10 cellular contexts compared by ENCODE assay signal in genomic region chr9:21213411-21214326, GRCh38. TPM values are rescaled to one million over a fixed set of nuclear protein-coding genes. Genes with fewer than 3 reads are reported as not detected.
A peak's percentile ranks its signal among the peaks of the same experiment; 100 is the strongest.
DNase-seq lines count a peak whose midpoint lies in the region; ATAC-seq and TF ChIP-seq lines count a peak whose summit lies in the region.
"Not testable (repeated sequence)": the region's sequence is repeated elsewhere in the genome, so short reads cannot be mapped to it uniquely, and the experiment has no call there.
"Had no signal": no experiment of that assay in that cellular context is flagged by ENCODE, and none has a peak within 500 bp of the region (broad histone marks: within the 10 kb centered on the region; RNA-seq: fewer than 3 reads in every experiment).

No MANE protein-coding gene starts in this region.

- H2AK5ac ChIP-seq in mesendoderm (ENCODE audit: low read length), result not testable (repeated sequence)

- not testable (repeated sequence) for H3K36me3 Mint-ChIP-seq in T-helper 2 cell treated with Interferon-gamma antibody and Interleukin-4, amounts not matched to agents 5 μg/mL and 100 μg/mL, for 36 hours (ENCODE audit: low read depth)

- not testable (repeated sequence) for H2BK5ac ChIP-seq in mesendoderm (ENCODE audit: low read length)

- H3K27ac ChIP-seq in MM.1S (ENCODE audit: low read length); dorsolateral prefrontal cortex; mesendoderm (ENCODE audit: low read depth, low read length): not testable (repeated sequence)

- not testable (repeated sequence) for H3K4me1 ChIP-seq in MM.1S (ENCODE audit: low read length); mesendoderm (ENCODE audit: control insufficient read depth, low read depth, low read length)

- not testable (repeated sequence) for H3F3A ChIP-seq in MM.1S (ENCODE audit: insufficient read depth, low read length)

- not testable (repeated sequence) for H4K8ac ChIP-seq in mesendoderm (ENCODE audit: low read depth, low read length)

- H3K9me3 ChIP-seq in MM.1S (replicated peaks; ENCODE audit: insufficient read depth, low read length), result not testable (repeated sequence)

- peak; percentile 64 for TF ChIP-seq CTCF in GM12873 (IDR thresholded peaks at IDR 0.05; ENCODE audit: insufficient read depth, low read depth, low read length, missing control alignments)
- TF ChIP-seq CTCF in MM.1S (IDR thresholded peaks at IDR 0.05; ENCODE audit: low read length), result peak; percentile 44
- peak in 35 of 56 donors; percentile 11 to 49 (median 28) for TF ChIP-seq CTCF in dorsolateral prefrontal cortex (IDR thresholded peaks at IDR 0.05 in 54 of 56, conservative IDR thresholded peaks at IDR 0.05 in 2 of 56; ENCODE audit: low read depth in 1 of 56, partially characterized antibody in 56 of 56)

- not testable (repeated sequence) for H3K9ac ChIP-seq in MM.1S (ENCODE audit: low read length); mesendoderm (ENCODE audit: low read length)

- H3K4ac ChIP-seq in mesendoderm (ENCODE audit: low read depth, low read length), result not testable (repeated sequence)

- H3K4me3 ChIP-seq in MM.1S (ENCODE audit: low read length); dorsolateral prefrontal cortex; mesendoderm (ENCODE audit: low read length): not testable (repeated sequence)

- H3K9me2 ChIP-seq in MM.1S (replicated peaks; ENCODE audit: insufficient read depth, low read length), result not testable (repeated sequence)

- no CpG with 5 or more reads among the region's 5 CpGs for WGBS in mesendoderm (ENCODE audit: extremely low coverage, insufficient coverage, low lambda C conversion rate)

- DNase-seq in A172 (ENCODE audit: low spot score) (peak; percentile 2), mesendoderm (peak; percentile 32)
- DNase-seq in MM.1S; T-helper 2 cell treated with Interferon-gamma antibody and Interleukin-4, amounts not matched to agents 5 μg/mL and 100 μg/mL, for 36 hours (ENCODE audit: low spot score); dorsolateral prefrontal cortex: not testable (repeated sequence)

- H3K9me3 Mint-ChIP-seq in T-helper 2 cell treated with Interferon-gamma antibody and Interleukin-4, amounts not matched to agents 5 μg/mL and 100 μg/mL, for 36 hours, result not testable (repeated sequence)

- not testable (repeated sequence) for H3K27me3 ChIP-seq in MM.1S (replicated peaks; ENCODE audit: insufficient read depth, low read length); dorsolateral prefrontal cortex; mesendoderm (ENCODE audit: insufficient read depth, low read length, poor library complexity)

- H2AFZ ChIP-seq in MM.1S (ENCODE audit: low read length), result not testable (repeated sequence)

- H3K4me3 Mint-ChIP-seq in T-helper 2 cell treated with Interferon-gamma antibody and Interleukin-4, amounts not matched to agents 5 μg/mL and 100 μg/mL, for 36 hours, result peak overlapping the region; percentile 16

- not testable (repeated sequence) for H4K5ac ChIP-seq in mesendoderm (ENCODE audit: low read length)

- not testable (repeated sequence) for H3K56ac ChIP-seq in mesendoderm (ENCODE audit: low read length)

- H4K20me1 ChIP-seq in MM.1S (ENCODE audit: insufficient read depth, low read length), result not testable (repeated sequence)

- ATAC-seq in GM21381 (IDR thresholded peaks at IDR 0.05; ENCODE audit: unreplicated experiment) (peak; percentile 67), HG02943 (IDR thresholded peaks at IDR 0.05; ENCODE audit: low read depth, unreplicated experiment) (peak; percentile 75)

- H3K79me2 ChIP-seq in MM.1S (ENCODE audit: low read length); mesendoderm (ENCODE audit: control insufficient read depth, insufficient read depth, low read length): not testable (repeated sequence)

- H3K23ac ChIP-seq in mesendoderm (ENCODE audit: low read length), result not testable (repeated sequence)

- H3K27ac Mint-ChIP-seq in T-helper 2 cell treated with Interferon-gamma antibody and Interleukin-4, amounts not matched to agents 5 μg/mL and 100 μg/mL, for 36 hours, result not testable (repeated sequence)

- not testable (repeated sequence) for H3K4me1 Mint-ChIP-seq in T-helper 2 cell treated with Interferon-gamma antibody and Interleukin-4, amounts not matched to agents 5 μg/mL and 100 μg/mL, for 36 hours (ENCODE audit: low read depth)

- not testable (repeated sequence) for H3K18ac ChIP-seq in mesendoderm (ENCODE audit: low read length)

- H3K4me2 ChIP-seq in MM.1S (ENCODE audit: low read depth, low read length); mesendoderm (ENCODE audit: low read length): not testable (repeated sequence)

- not testable (repeated sequence) for H2BK15ac ChIP-seq in mesendoderm (replicated peaks; ENCODE audit: low read depth)

- intact Hi-C loops in dorsolateral prefrontal cortex (cut with DNase I), result not testable (repeated sequence)

- not testable (repeated sequence) for H3K36me3 ChIP-seq in MM.1S (replicated peaks; ENCODE audit: insufficient read depth, low read length); mesendoderm (ENCODE audit: control insufficient read depth, insufficient read depth, low read length)

- peaks cover 30% of the 10 kb centered on the region for H3K27me3 Mint-ChIP-seq in T-helper 2 cell treated with Interferon-gamma antibody and Interleukin-4, amounts not matched to agents 5 μg/mL and 100 μg/mL, for 36 hours (ENCODE audit: low read depth)

- not testable (repeated sequence) for H2BK120ac ChIP-seq in mesendoderm (ENCODE audit: low read depth, low read length)

- H3K79me1 ChIP-seq in mesendoderm (ENCODE audit: low read length), result not testable (repeated sequence)

RNA-seq across cellular contexts. Expression of gene IFNA16, which starts 3.4 kb away (rescaled TPM):
- total RNA-seq in A172 (2014; rRNA removed; shearing (Covaris generic)), result not detected in 2 replicates
- not detected for total RNA-seq in dorsolateral prefrontal cortex
- polyA plus RNA-seq in mesendoderm (2013, experiment 1 of 2), result not detected
- not detected for polyA plus RNA-seq in mesendoderm (2013, experiment 2 of 2)
- total RNA-seq: esophagus squamous epithelium, lower lobe of right lung had no signal

RNA-seq across cellular contexts. Expression of gene IFNA10, which starts 6.7 kb away (rescaled TPM):
- total RNA-seq in A172 (2014; rRNA removed; shearing (Covaris generic)), result not detected in 2 replicates
- total RNA-seq in dorsolateral prefrontal cortex, result not detected
- polyA plus RNA-seq in mesendoderm (2013, experiment 1 of 2), result not detected
- polyA plus RNA-seq in mesendoderm (2013, experiment 2 of 2), result not detected
- total RNA-seq: esophagus squamous epithelium, lower lobe of right lung had no signal

RNA-seq across cellular contexts. Expression of gene IFNA7, which starts 11.7 kb away (rescaled TPM):
- total RNA-seq in A172 (2014; rRNA removed; shearing (Covaris generic)), result not detected in 2 replicates
- not detected for total RNA-seq in dorsolateral prefrontal cortex
- polyA plus RNA-seq in mesendoderm (2013, experiment 1 of 2), result not detected
- polyA plus RNA-seq in mesendoderm (2013, experiment 2 of 2), result not detected
- total RNA-seq: esophagus squamous epithelium, lower lobe of right lung had no signal

RNA-seq across cellular contexts. Expression of gene IFNA17, which starts 14.4 kb away (rescaled TPM):
- not detected in 2 replicates for total RNA-seq in A172 (2014; rRNA removed; shearing (Covaris generic))
- total RNA-seq in dorsolateral prefrontal cortex, result not detected
- not detected for polyA plus RNA-seq in mesendoderm (2013, experiment 1 of 2)
- not detected for polyA plus RNA-seq in mesendoderm (2013, experiment 2 of 2)
- total RNA-seq: esophagus squamous epithelium, lower lobe of right lung had no signal

RNA-seq across cellular contexts. Expression of gene IFNA14, which starts 26.1 kb away (rescaled TPM):
- not detected in 2 replicates for total RNA-seq in A172 (2014; rRNA removed; shearing (Covaris generic))
- total RNA-seq in dorsolateral prefrontal cortex, result not detected
- polyA plus RNA-seq in mesendoderm (2013, experiment 1 of 2), result not detected
- polyA plus RNA-seq in mesendoderm (2013, experiment 2 of 2), result not detected
- total RNA-seq: esophagus squamous epithelium, lower lobe of right lung had no signal
